8 cellular contexts compared by ENCODE assay signal in the genomic region with DNA sequence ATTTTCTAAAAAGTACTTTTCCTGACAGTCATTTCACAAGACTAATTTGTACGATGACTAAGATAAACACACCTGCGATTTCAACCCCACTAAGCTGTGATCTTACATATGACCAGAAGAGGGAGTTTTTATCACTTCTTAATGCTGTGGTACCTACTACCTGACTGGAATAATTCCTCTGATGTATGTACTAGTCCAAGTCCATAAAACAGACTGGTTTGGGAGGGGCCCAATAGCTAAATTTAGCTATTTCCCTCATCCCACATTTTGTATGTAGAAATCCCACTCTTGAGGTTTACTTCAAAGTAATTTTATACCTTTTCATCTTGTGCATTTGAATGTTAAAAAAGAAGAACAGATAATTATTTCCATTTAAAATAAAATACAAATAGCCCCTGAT. TPM values are rescaled to one million over a fixed set of nuclear protein-coding genes. Genes with fewer than 3 reads are reported as not detected.
DNase-seq lines count a peak whose midpoint lies in the region; ATAC-seq and TF ChIP-seq lines count a peak whose summit lies in the region.

No MANE protein-coding gene starts in this region.

- TF ChIP-seq CTCF in OCI-LY3 (IDR thresholded peaks at IDR 0.05; ENCODE audit: low read depth, low read length) (peak; percentile 76), endothelial cell (IDR thresholded peaks at IDR 0.05; ENCODE audit: unreplicated experiment) (peak; percentile 84), neutrophil (IDR thresholded peaks at IDR 0.05) (peak; percentile 79)

- H3K27ac ChIP-seq in OCI-LY3 (ENCODE audit: low read length) (no peak overlapping the region), neutrophil (peak overlapping the region; percentile 42)

- H3K27me3 ChIP-seq in OCI-LY3 (ENCODE audit: low read depth, low read length) (no peaks in the 10 kb centered on the region), neutrophil (no peaks in the 10 kb centered on the region)

- peaks cover 3% of the 10 kb centered on the region; the same call in 1 of the 2 replicates for H3K79me2 ChIP-seq in OCI-LY3 (ENCODE audit: low read length)

- H3K4me3 ChIP-seq in OCI-LY3 (ENCODE audit: low read length) (no peak overlapping the region), neutrophil (ENCODE audit: low read depth in 1 of 2, low read length in 1 of 2) (no peak overlapping the region)

- H4K20me1 ChIP-seq in OCI-LY3 (ENCODE audit: insufficient read depth, low read length): peaks cover 18% of the 10 kb centered on the region

- no peaks in the 10 kb centered on the region for H3K9me3 ChIP-seq in OCI-LY3 (ENCODE audit: insufficient read depth, low read length)
- H3K9me3 ChIP-seq in neutrophil: no peaks in the 10 kb centered on the region

- H3K27me3 Mint-ChIP-seq in endothelial cell (ENCODE audit: unreplicated experiment): peaks cover 5% of the 10 kb centered on the region
- no peaks in the 10 kb centered on the region for H3K27me3 Mint-ChIP-seq in activated naive CD4-positive, alpha-beta T cell treated with anti-CD3 and anti-CD28 coated beads, Interleukin-2, amount 10 ng/mL, durations not matched to agents 7 days and 5 days

- no peak overlapping the region for H2AFZ ChIP-seq in OCI-LY3 (ENCODE audit: low read depth, low read length)

- CTCF ChIA-PET in activated naive CD4-positive, alpha-beta T cell treated with anti-CD3 and anti-CD28 coated beads, Interleukin-2, amount 10 ng/mL, durations not matched to agents 7 days and 5 days (lab: Charles Lee): interaction anchor here (0.8 to 12.1 kb wide), 15 partner anchors 9 to 61 kb away, joined by 3 to 139 read pairs (median 4); partner anchors contain the start of gene PSMD6

- H3K9me3 Mint-ChIP-seq in endothelial cell (ENCODE audit: unreplicated experiment): no peaks in the 10 kb centered on the region
- no peaks in the 10 kb centered on the region for H3K9me3 Mint-ChIP-seq in activated naive CD4-positive, alpha-beta T cell treated with anti-CD3 and anti-CD28 coated beads, Interleukin-2, amount 10 ng/mL, durations not matched to agents 7 days and 5 days

- no peak overlapping the region for H3K27ac Mint-ChIP-seq in endothelial cell (ENCODE audit: unreplicated experiment)
- H3K27ac Mint-ChIP-seq in activated naive CD4-positive, alpha-beta T cell treated with anti-CD3 and anti-CD28 coated beads, Interleukin-2, amount 10 ng/mL, durations not matched to agents 7 days and 5 days: no peak overlapping the region

- H3K4me3 Mint-ChIP-seq in endothelial cell (ENCODE audit: unreplicated experiment): no peak overlapping the region
- H3K4me3 Mint-ChIP-seq in activated naive CD4-positive, alpha-beta T cell treated with anti-CD3 and anti-CD28 coated beads, Interleukin-2, amount 10 ng/mL, durations not matched to agents 7 days and 5 days: no peak overlapping the region

- H3K9ac ChIP-seq in OCI-LY3 (ENCODE audit: low read length): no peak overlapping the region

- peaks cover 6% of the 10 kb centered on the region for H3K4me1 Mint-ChIP-seq in endothelial cell (ENCODE audit: unreplicated experiment)
- H3K4me1 Mint-ChIP-seq in activated naive CD4-positive, alpha-beta T cell treated with anti-CD3 and anti-CD28 coated beads, Interleukin-2, amount 10 ng/mL, durations not matched to agents 7 days and 5 days: peaks cover 43% of the 10 kb centered on the region

- H3K4me1 ChIP-seq in OCI-LY3 (ENCODE audit: low read length) (peaks cover 12% of the 10 kb centered on the region), neutrophil (ENCODE audit: control insufficient read depth in 1 of 2, insufficient read depth in 1 of 2, low read depth in 1 of 2, low read length in 1 of 2) (peaks cover 31 to 46% of the 10 kb centered on the region in 2 experiments)

- no peak overlapping the region for H3K4me2 ChIP-seq in OCI-LY3 (ENCODE audit: low read length)

- peak; percentile 78 for ATAC-seq in GM19328 (IDR thresholded peaks at IDR 0.05; ENCODE audit: unreplicated experiment)
- peak; percentile 53 for ATAC-seq in HG03196 (IDR thresholded peaks at IDR 0.05; ENCODE audit: unreplicated experiment)

- H3K36me3 ChIP-seq in OCI-LY3 (replicated peaks; ENCODE audit: low read depth, low read length) (no peaks in the 10 kb centered on the region), neutrophil (peaks cover under 1% of the 10 kb centered on the region)

- DNase-seq in EH (ENCODE audit: low read depth): peak; percentile 33
- DNase-seq in endothelial cell (ENCODE audit: low spot score): no peak
- DNase-seq in activated naive CD4-positive, alpha-beta T cell treated with anti-CD3 and anti-CD28 coated beads, Interleukin-2, amount 10 ng/mL, durations not matched to agents 7 days and 5 days: no peak
- DNase-seq in mesenteric fat pad (ENCODE audit: low spot score): no peak

- no peaks in the 10 kb centered on the region for H3K36me3 Mint-ChIP-seq in endothelial cell (ENCODE audit: low read depth, unreplicated experiment)
- peaks cover 8% of the 10 kb centered on the region for H3K36me3 Mint-ChIP-seq in activated naive CD4-positive, alpha-beta T cell treated with anti-CD3 and anti-CD28 coated beads, Interleukin-2, amount 10 ng/mL, durations not matched to agents 7 days and 5 days

RNA-seq across cellular contexts. Expression of gene SCAANT1, which starts 49.7 kb away (rescaled TPM):
- total RNA-seq in endothelial cell (ENCODE audit: unreplicated experiment) (not detected), mesenteric fat pad (not detected)
